8 cellular contexts compared by ENCODE assay signal in genomic region chrX:56995271-56995994, GRCh38. TPM values are rescaled to one million over a fixed set of nuclear protein-coding genes. Genes with fewer than 3 reads are reported as not detected.
DNase-seq lines count a peak whose midpoint lies in the region; ATAC-seq and TF ChIP-seq lines count a peak whose summit lies in the region.

SPIN3 (minus strand) TSS chrX:56995541; CDS start chrX:56994947, 594 bp downstream.

- H3K36me3 Mint-ChIP-seq in mesothelial cell of epicardium, result peaks cover 17% of the 10 kb centered on the region

- H3K4me1 Mint-ChIP-seq in mesothelial cell of epicardium, result peaks cover 16% of the 10 kb centered on the region

- H3K4me3 ChIP-seq in epithelial cell of esophagus (ENCODE audit: low read length), result peak within 1 kb of the TSS; percentile 69

- H3K27ac Mint-ChIP-seq in mesothelial cell of epicardium, result peak within 1 kb of the TSS; percentile 95

- TF ChIP-seq CTCF in epithelial cell of esophagus (IDR thresholded peaks at IDR 0.05; ENCODE audit: insufficient read depth, low read depth, low read length, missing control alignments) (no peak), mesothelial cell of epicardium (IDR thresholded peaks at IDR 0.05; ENCODE audit: unreplicated experiment) (no peak)

- DNase-seq in AG20443 (ENCODE audit: low spot score), result peak; percentile 75
- peak; percentile 97 for DNase-seq in NCI-H82 (lab: John Stamatoyannopoulos, UW)
- peak; percentile 80 for DNase-seq in activated CD8-positive, alpha-beta memory T cell treated with anti-CD3 and anti-CD28 coated beads, Interleukin-2, amount 50 U/mL, for 48 hours
- peak; percentile 65 for DNase-seq in epithelial cell of esophagus (ENCODE audit: low read depth)
- peak; percentile 58 to 78 for DNase-seq in mesothelial cell of epicardium (ENCODE audit: low spot score in 2 of 2, unreplicated experiment in 2 of 2)
- DNase-seq in stimulated activated CD8-positive, alpha-beta memory T cell treated with anti-CD3 and anti-CD28 coated beads, Interleukin-12 subunit alpha, Interleukin-12 subunit beta, amount 100 ng/mL, for 4 hours (ENCODE audit: low read depth), result peak; percentile 19

- ATAC-seq in HG03196 (IDR thresholded peaks at IDR 0.05; ENCODE audit: unreplicated experiment), result peak; percentile 98

- TF ChIP-seq POLR2A in GM19099 (IDR thresholded peaks at IDR 0.05; ENCODE audit: extremely low read depth, insufficient read length, low read depth), result peak; percentile 64

- H3K9me3 Mint-ChIP-seq in mesothelial cell of epicardium, result peaks cover 35% of the 10 kb centered on the region

- H3K4me3 Mint-ChIP-seq in mesothelial cell of epicardium, result peak within 1 kb of the TSS; percentile 86

- H3K27me3 Mint-ChIP-seq in mesothelial cell of epicardium (ENCODE audit: low read depth), result no peaks in the 10 kb centered on the region

RNA-seq across cellular contexts. Expression of gene SPIN3, which starts in this region (rescaled TPM):
- 17.3 to 19.5 TPM (median 19.4 TPM) in 3 replicates for total RNA-seq in mesothelial cell of epicardium

Comparison
In these comparisons a context has a peak if more than half of its experiments do, and no peak if none do; other contexts are left out.
1. Peak in every context shown above with its lines: DNase-seq, ATAC-seq and H3K4me3 ChIP-seq.
2. DNase-seq: peak in every context shown above with its lines; median percentile 97 in NCI-H82; 80 in activated CD8-positive, alpha-beta memory T cell treated with anti-CD3 and anti-CD28 coated beads, Interleukin-2, amount 50 U/mL, for 48 hours; 75 in AG20443; 68 in mesothelial cell of epicardium; 65 in epithelial cell of esophagus; 19 in stimulated activated CD8-positive, alpha-beta memory T cell treated with anti-CD3 and anti-CD28 coated beads, Interleukin-12 subunit alpha, Interleukin-12 subunit beta, amount 100 ng/mL, for 4 hours.